13 cellular contexts compared by ENCODE assay signal in the genomic region with DNA sequence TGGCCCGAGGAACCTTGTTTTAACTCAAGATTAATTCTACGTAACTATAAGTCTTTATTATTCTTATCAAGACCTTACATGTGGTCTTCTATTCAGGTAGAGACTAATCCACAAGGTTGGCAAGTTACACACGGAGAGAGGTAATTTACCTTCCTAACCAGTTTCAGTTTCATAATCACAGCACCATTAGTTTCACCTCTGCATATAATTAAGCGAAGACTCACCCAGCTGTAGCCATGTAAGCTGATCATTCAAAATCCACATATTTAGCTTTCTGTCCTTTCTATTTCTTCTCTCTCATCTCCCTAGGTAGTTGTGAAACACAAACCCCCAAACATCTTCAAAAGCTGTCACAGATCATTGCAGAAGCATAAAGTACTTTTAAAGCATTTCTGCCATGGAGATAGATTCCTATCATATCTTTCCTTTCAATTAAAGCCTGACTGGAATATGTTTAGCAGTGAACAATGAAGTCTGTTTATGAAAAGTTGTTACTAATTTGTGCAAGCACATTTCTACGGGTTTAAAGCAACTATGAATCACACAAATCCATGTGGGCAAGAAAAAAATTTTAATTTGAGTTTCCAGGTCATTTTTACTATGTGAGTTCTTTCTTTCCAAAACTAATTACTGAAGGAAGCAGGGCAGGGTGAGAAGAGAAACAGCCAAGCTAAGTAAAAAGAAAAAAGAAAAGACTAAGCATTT.
DNase-seq lines count a peak whose midpoint lies in the region; ATAC-seq and FAIRE-seq lines count a peak whose summit lies in the region.
"Had no signal": no experiment of that assay in that cellular context is flagged by ENCODE, and none has a peak within 500 bp of the region (broad histone marks: within the 10 kb centered on the region; RNA-seq: fewer than 3 reads in every experiment).

No MANE protein-coding gene starts in this region.

- no peaks in the 10 kb centered on the region for H3K36me3 ChIP-seq in small intestine (ENCODE audit: control insufficient read depth in 2 of 2, insufficient read depth in 2 of 2, low read length in 2 of 2)
- H3K36me3 ChIP-seq: adrenal gland had no signal

- H3K4me1 ChIP-seq in small intestine (ENCODE audit: control insufficient read depth in 2 of 2, insufficient read depth in 1 of 2, low read depth in 1 of 2, low read length in 1 of 2) = no peaks in the 10 kb centered on the region
- H3K4me1 ChIP-seq: adrenal gland had no signal

- peak overlapping the region in 1 of 2 donors; percentile 35 for H3K27ac ChIP-seq in small intestine (ENCODE audit: low read depth in 1 of 2, low read length in 1 of 2)
- H3K27ac ChIP-seq: adrenal gland had no signal

- no peak for FAIRE-seq in small intestine (lab: Jason Lieb, UNC)

- ATAC-seq in GM19035 (IDR thresholded peaks at IDR 0.05; ENCODE audit: unreplicated experiment) = peak; percentile 64
- peak; percentile 69 for ATAC-seq in HG03442 (IDR thresholded peaks at IDR 0.05; ENCODE audit: unreplicated experiment)
- peak; percentile 57 for ATAC-seq in esophagus mucosa
- no peak for ATAC-seq in GM21447 (IDR thresholded peaks at IDR 0.05; ENCODE audit: unreplicated experiment)

- no peak overlapping the region for H3K4me3 ChIP-seq in small intestine (ENCODE audit: low read depth in 1 of 2, low read length in 2 of 2)
- H3K4me3 ChIP-seq: adrenal gland had no signal

- H3K9me3 ChIP-seq in small intestine (ENCODE audit: control insufficient read depth, low read depth) = no peaks in the 10 kb centered on the region
- H3K9me3 ChIP-seq: adrenal gland had no signal

- peak; percentile 75 for DNase-seq in small intestine
- DNase-seq in activated T-cell treated with anti-CD3 and anti-CD28 coated beads, Interleukin-2, amount 50 U/mL, for 1 hour = no peak
- DNase-seq in NOMO-1 (lab: John Stamatoyannopoulos, UW; ENCODE audit: unreplicated experiment in 2 of 2) = no peak
- no peak for DNase-seq in SKM-1 (lab: John Stamatoyannopoulos, UW; ENCODE audit: unreplicated experiment)
- DNase-seq: adrenal gland; CD8-positive, alpha-beta memory T cell; endodermal cell; stimulated activated CD4-positive, alpha-beta T cell treated with anti-CD3 and anti-CD28 coated beads, Interleukin-4, amount 100 ng/mL, for 1 hour; substantia nigra had no signal

- H3K27me3 ChIP-seq in small intestine (ENCODE audit: control insufficient read depth in 2 of 2, insufficient read depth in 2 of 2, low read length in 2 of 2) = no peaks in the 10 kb centered on the region
- H3K27me3 ChIP-seq: adrenal gland had no signal

- 10 to 36% (median 19%) methylated on average over 5 of the region's 5 CpGs for WGBS in small intestine, 3 donors
